13 cellular contexts compared by ENCODE assay signal in genomic region chr6:156862711-156863110, GRCh38.
DNase-seq lines count a peak whose midpoint lies in the region; ATAC-seq and TF ChIP-seq lines count a peak whose summit lies in the region.
"Had no signal": no experiment of that assay in that cellular context is flagged by ENCODE, and none has a peak within 500 bp of the region (broad histone marks: within the 10 kb centered on the region; RNA-seq: fewer than 3 reads in every experiment).

No MANE protein-coding gene starts in this region.

- H4K8ac ChIP-seq in mesendoderm (ENCODE audit: low read depth, low read length) = no peak overlapping the region

- no peak overlapping the region for H3K4ac ChIP-seq in mesendoderm (ENCODE audit: low read depth, low read length)

- no peak overlapping the region for H4K5ac ChIP-seq in mesendoderm (ENCODE audit: low read length)

- H2BK15ac ChIP-seq in mesendoderm (replicated peaks; ENCODE audit: low read depth) = no peak overlapping the region

- H3K27ac ChIP-seq in CD4-positive, alpha-beta memory T cell (ENCODE audit: low read depth, low read length) = no peak overlapping the region
- H3K27ac ChIP-seq in OCI-LY1 (ENCODE audit: low read depth, low read length, poor library complexity, severe bottlenecking) (peak overlapping the region; percentile 69), mesendoderm (ENCODE audit: low read depth, low read length) (no peak overlapping the region)
- H3K27ac ChIP-seq: BLaER1 had no signal

- H3K4me3 ChIP-seq in CD4-positive, alpha-beta memory T cell (ENCODE audit: low read length in 2 of 2) = no peak overlapping the region
- H3K4me3 ChIP-seq in OCI-LY1 (ENCODE audit: low read depth, low read length, poor library complexity, severe bottlenecking) (no peak overlapping the region), mesendoderm (ENCODE audit: low read length) (no peak overlapping the region)
- H3K4me3 ChIP-seq: BLaER1 had no signal

- H4K20me1 ChIP-seq in OCI-LY1 (ENCODE audit: insufficient read depth, low read length) = 0 out of 2 replicates have a peak, but pooled peaks cover 4% of the 10 kb centered on the region

- peak overlapping the region in 2 of 8 donors; percentile 26 to 37 for H3K4me3 Mint-ChIP-seq in CD4-positive, alpha-beta memory T cell
- H3K4me3 Mint-ChIP-seq in activated naive CD8-positive, alpha-beta T cell treated with anti-CD3 and anti-CD28 coated beads for 36 hours = no peak overlapping the region
- H3K4me3 Mint-ChIP-seq: mesothelial cell of epicardium had no signal

- DNase-seq in CD4-positive, alpha-beta memory T cell = no peak
- no peak for DNase-seq in activated naive CD8-positive, alpha-beta T cell treated with anti-CD3 and anti-CD28 coated beads for 36 hours
- DNase-seq in stimulated activated CD4-positive, alpha-beta T cell treated with anti-CD3 and anti-CD28 coated beads, Interleukin-2, amount 100 ng/mL, for 24 hours = peak; percentile 52 to 55
- no peak for DNase-seq in mesendoderm
- DNase-seq: DMS79 treated with DMSO at 0.1 percent for 48 hours; effector CD4-positive, alpha-beta T cell; NCI-H1092; NCI-H748 treated with DMSO at 0.1 percent for 48 hours had no signal

- no peaks in the 10 kb centered on the region for H3K9me2 ChIP-seq in OCI-LY1 (ENCODE audit: low read depth, low read length)

- peaks cover 96% of the 10 kb centered on the region for H3K79me2 ChIP-seq in OCI-LY1 (ENCODE audit: insufficient read depth, low read length)
- peaks cover 76% of the 10 kb centered on the region for H3K79me2 ChIP-seq in mesendoderm (ENCODE audit: control insufficient read depth, insufficient read depth, low read length)

- H3K27me3 ChIP-seq in CD4-positive, alpha-beta memory T cell (ENCODE audit: insufficient read depth, low read length) = no peaks in the 10 kb centered on the region
- H3K27me3 ChIP-seq in OCI-LY1 (ENCODE audit: insufficient read depth, low read length) (no peaks in the 10 kb centered on the region), mesendoderm (ENCODE audit: insufficient read depth, low read length, poor library complexity) (no peaks in the 10 kb centered on the region)
- H3K27me3 ChIP-seq: BLaER1 had no signal

- ATAC-seq in HG03565 (IDR thresholded peaks at IDR 0.05; ENCODE audit: unreplicated experiment) = no peak
- ATAC-seq in GM21717 (IDR thresholded peaks at IDR 0.05; ENCODE audit: unreplicated experiment) = no peak

- no peaks in the 10 kb centered on the region for H3K27me3 Mint-ChIP-seq in CD4-positive, alpha-beta memory T cell
- no peaks in the 10 kb centered on the region for H3K27me3 Mint-ChIP-seq in activated naive CD8-positive, alpha-beta T cell treated with anti-CD3 and anti-CD28 coated beads for 36 hours

- H3K18ac ChIP-seq in mesendoderm (ENCODE audit: low read length) = no peak overlapping the region

- no peaks in the 10 kb centered on the region for H3K9me3 Mint-ChIP-seq in CD4-positive, alpha-beta memory T cell
- peaks cover 7% of the 10 kb centered on the region for H3K9me3 Mint-ChIP-seq in activated naive CD8-positive, alpha-beta T cell treated with anti-CD3 and anti-CD28 coated beads for 36 hours

- WGBS in mesendoderm (ENCODE audit: extremely low coverage, insufficient coverage, low lambda C conversion rate) = no CpG with 5 or more reads among the region's 7 CpGs

- H2BK120ac ChIP-seq in mesendoderm (ENCODE audit: low read depth, low read length) = no peak overlapping the region

- peaks cover 63 to 94% (median 85%) of the 10 kb centered on the region in 4 donors for H3K4me1 Mint-ChIP-seq in CD4-positive, alpha-beta memory T cell
- H3K4me1 Mint-ChIP-seq in activated naive CD8-positive, alpha-beta T cell treated with anti-CD3 and anti-CD28 coated beads for 36 hours = peaks cover 56% of the 10 kb centered on the region

- H3K56ac ChIP-seq in mesendoderm (ENCODE audit: low read length) = no peak overlapping the region

- no peak overlapping the region for H3K23ac ChIP-seq in mesendoderm (ENCODE audit: low read length)

- intact Hi-C loops in CD4-positive, alpha-beta memory T cell (cut with micrococcal nuclease) = no loop called here

- H3K4me1 ChIP-seq in CD4-positive, alpha-beta memory T cell (ENCODE audit: insufficient read depth, low read length) = peaks cover 81% of the 10 kb centered on the region
- H3K4me1 ChIP-seq in OCI-LY1 (ENCODE audit: insufficient read depth, low read length, severe bottlenecking) (peaks cover 74% of the 10 kb centered on the region), mesendoderm (ENCODE audit: control insufficient read depth, low read depth, low read length) (no peaks in the 10 kb centered on the region)

- H3K4me2 ChIP-seq in OCI-LY1 (ENCODE audit: low read length) (no peak overlapping the region), mesendoderm (ENCODE audit: low read length) (no peak overlapping the region)
- H3K4me2 ChIP-seq: BLaER1 had no signal

- no peak overlapping the region for H2BK5ac ChIP-seq in mesendoderm (ENCODE audit: low read length)

- CTCF ChIA-PET in CD4-positive, alpha-beta memory T cell (lab: Charles Lee; ENCODE audit: partially characterized antibody) = no interaction called here

- H2AFZ ChIP-seq in OCI-LY1 (ENCODE audit: low read length) = no peak overlapping the region

- POLR2A ChIA-PET in CD4-positive, alpha-beta memory T cell (lab: Charles Lee; ENCODE audit: partially characterized antibody) = no interaction called here

- no peaks in the 10 kb centered on the region for H3K36me3 ChIP-seq in CD4-positive, alpha-beta memory T cell (ENCODE audit: insufficient read depth, low read length)
- H3K36me3 ChIP-seq in OCI-LY1 (ENCODE audit: insufficient read depth, low read length) (no peaks in the 10 kb centered on the region), mesendoderm (ENCODE audit: control insufficient read depth, insufficient read depth, low read length) (no peaks in the 10 kb centered on the region)

- H3K9ac ChIP-seq in OCI-LY1 (ENCODE audit: low read length) (no peak overlapping the region), mesendoderm (ENCODE audit: low read length) (no peak overlapping the region)
- H3K9ac ChIP-seq: BLaER1 had no signal

- H3K9me3 ChIP-seq in CD4-positive, alpha-beta memory T cell (ENCODE audit: control insufficient read depth in 1 of 2, low read length in 2 of 2) = no peaks in the 10 kb centered on the region
- H3K9me3 ChIP-seq in OCI-LY1 (ENCODE audit: low read length) = no peaks in the 10 kb centered on the region
- H3K9me3 ChIP-seq: BLaER1 had no signal

- H2AK5ac ChIP-seq in mesendoderm (ENCODE audit: low read length) = no peak overlapping the region

- no peaks in the 10 kb centered on the region for H3K36me3 Mint-ChIP-seq in CD4-positive, alpha-beta memory T cell
- H3K36me3 Mint-ChIP-seq in activated naive CD8-positive, alpha-beta T cell treated with anti-CD3 and anti-CD28 coated beads for 36 hours = peaks cover 20% of the 10 kb centered on the region

- no peaks in the 10 kb centered on the region for H3F3A ChIP-seq in OCI-LY1 (ENCODE audit: insufficient read depth, low read length)

- peak overlapping the region in 6 of 7 donors; percentile 1 to 51 (median 32) for H3K27ac Mint-ChIP-seq in CD4-positive, alpha-beta memory T cell
- peak overlapping the region; percentile 30 for H3K27ac Mint-ChIP-seq in activated naive CD8-positive, alpha-beta T cell treated with anti-CD3 and anti-CD28 coated beads for 36 hours
- H3K27ac Mint-ChIP-seq: mesothelial cell of epicardium had no signal

- H3K79me1 ChIP-seq in mesendoderm (ENCODE audit: low read length) = peaks cover 31% of the 10 kb centered on the region

- TF ChIP-seq CTCF in OCI-LY1 (IDR thresholded peaks at IDR 0.05; ENCODE audit: low read length) = no peak

Comparison
In these comparisons a context has a peak if more than half of its experiments do, and no peak if none do; other contexts are left out.
1. DNase-seq: peak in stimulated activated CD4-positive, alpha-beta T cell treated with anti-CD3 and anti-CD28 coated beads, Interleukin-2, amount 100 ng/mL, for 24 hours (2 of 2); none in CD4-positive, alpha-beta memory T cell (0 of 5), activated naive CD8-positive, alpha-beta T cell treated with anti-CD3 and anti-CD28 coated beads for 36 hours (single experiment) and mesendoderm (single experiment).